In the genomic region with DNA sequence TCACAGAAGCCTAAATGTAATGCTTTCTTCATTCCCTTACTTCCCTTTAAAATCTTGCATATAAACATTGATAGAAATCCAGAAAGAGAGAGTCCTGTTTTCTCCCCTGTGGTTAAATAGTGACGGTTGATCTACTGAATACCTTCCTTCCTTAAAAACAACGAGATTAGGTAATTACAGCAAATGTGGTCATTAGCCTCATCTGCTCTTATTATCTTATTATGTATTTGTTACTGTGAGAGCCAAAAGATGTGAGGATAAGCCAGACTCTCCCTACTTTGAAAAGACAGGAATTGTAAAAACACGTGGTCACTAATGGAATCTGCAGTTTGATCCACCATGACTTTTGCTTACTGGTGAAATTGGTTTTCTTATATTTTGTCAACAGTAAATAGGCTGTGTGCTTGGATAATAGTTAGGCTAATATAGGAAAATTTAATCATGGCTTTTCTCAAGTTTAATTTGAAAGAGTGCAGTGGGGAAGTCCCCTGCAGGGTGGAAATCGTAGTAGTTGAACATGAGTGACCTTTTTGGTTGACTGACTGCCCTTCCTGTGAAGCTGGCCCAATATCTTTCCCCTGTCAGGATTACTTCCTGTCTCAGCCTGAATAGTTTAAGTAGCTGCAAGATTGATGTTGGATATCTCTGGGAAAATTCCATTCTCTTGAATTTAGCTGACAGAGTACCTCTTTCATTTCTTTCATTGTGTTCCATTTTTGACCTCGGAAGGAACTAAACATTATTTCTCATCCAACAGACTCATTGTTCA, we compare ENCODE assay signal across 1 cellular context.
TF ChIP-seq lines count a peak whose summit lies in the region.

No MANE protein-coding gene starts in this region.

TF ChIP-seq in GM12878, 131 proteins besides CTCF, POLR2A, EP300 and RAD21 (continued from another document):
- TF ChIP-seq, protein P1, sequence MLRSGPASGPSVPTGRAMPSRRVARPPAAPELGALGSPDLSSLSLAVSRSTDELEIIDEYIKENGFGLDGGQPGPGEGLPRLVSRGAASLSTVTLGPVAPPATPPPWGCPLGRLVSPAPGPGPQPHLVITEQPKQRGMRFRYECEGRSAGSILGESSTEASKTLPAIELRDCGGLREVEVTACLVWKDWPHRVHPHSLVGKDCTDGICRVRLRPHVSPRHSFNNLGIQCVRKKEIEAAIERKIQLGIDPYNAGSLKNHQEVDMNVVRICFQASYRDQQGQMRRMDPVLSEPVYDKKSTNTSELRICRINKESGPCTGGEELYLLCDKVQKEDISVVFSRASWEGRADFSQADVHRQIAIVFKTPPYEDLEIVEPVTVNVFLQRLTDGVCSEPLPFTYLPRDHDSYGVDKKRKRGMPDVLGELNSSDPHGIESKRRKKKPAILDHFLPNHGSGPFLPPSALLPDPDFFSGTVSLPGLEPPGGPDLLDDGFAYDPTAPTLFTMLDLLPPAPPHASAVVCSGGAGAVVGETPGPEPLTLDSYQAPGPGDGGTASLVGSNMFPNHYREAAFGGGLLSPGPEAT (IDR thresholded peaks at IDR 0.05; ENCODE audit: low read depth): peak; percentile 44; the same call in 1 of the 2 replicates
- TF ChIP-seq, protein P2, sequence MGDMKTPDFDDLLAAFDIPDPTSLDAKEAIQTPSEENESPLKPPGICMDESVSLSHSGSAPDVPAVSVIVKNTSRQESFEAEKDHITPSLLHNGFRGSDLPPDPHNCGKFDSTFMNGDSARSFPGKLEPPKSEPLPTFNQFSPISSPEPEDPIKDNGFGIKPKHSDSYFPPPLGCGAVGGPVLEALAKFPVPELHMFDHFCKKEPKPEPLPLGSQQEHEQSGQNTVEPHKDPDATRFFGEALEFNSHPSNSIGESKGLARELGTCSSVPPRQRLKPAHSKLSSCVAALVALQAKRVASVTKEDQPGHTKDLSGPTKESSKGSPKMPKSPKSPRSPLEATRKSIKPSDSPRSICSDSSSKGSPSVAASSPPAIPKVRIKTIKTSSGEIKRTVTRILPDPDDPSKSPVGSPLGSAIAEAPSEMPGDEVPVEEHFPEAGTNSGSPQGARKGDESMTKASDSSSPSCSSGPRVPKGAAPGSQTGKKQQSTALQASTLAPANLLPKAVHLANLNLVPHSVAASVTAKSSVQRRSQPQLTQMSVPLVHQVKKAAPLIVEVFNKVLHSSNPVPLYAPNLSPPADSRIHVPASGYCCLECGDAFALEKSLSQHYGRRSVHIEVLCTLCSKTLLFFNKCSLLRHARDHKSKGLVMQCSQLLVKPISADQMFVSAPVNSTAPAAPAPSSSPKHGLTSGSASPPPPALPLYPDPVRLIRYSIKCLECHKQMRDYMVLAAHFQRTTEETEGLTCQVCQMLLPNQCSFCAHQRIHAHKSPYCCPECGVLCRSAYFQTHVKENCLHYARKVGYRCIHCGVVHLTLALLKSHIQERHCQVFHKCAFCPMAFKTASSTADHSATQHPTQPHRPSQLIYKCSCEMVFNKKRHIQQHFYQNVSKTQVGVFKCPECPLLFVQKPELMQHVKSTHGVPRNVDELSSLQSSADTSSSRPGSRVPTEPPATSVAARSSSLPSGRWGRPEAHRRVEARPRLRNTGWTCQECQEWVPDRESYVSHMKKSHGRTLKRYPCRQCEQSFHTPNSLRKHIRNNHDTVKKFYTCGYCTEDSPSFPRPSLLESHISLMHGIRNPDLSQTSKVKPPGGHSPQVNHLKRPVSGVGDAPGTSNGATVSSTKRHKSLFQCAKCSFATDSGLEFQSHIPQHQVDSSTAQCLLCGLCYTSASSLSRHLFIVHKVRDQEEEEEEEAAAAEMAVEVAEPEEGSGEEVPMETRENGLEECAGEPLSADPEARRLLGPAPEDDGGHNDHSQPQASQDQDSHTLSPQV (IDR thresholded peaks at IDR 0.05): 0 out of 2 replicates have a peak, but pooled peaks have one; percentile 4
- TF ChIP-seq, protein P3, sequence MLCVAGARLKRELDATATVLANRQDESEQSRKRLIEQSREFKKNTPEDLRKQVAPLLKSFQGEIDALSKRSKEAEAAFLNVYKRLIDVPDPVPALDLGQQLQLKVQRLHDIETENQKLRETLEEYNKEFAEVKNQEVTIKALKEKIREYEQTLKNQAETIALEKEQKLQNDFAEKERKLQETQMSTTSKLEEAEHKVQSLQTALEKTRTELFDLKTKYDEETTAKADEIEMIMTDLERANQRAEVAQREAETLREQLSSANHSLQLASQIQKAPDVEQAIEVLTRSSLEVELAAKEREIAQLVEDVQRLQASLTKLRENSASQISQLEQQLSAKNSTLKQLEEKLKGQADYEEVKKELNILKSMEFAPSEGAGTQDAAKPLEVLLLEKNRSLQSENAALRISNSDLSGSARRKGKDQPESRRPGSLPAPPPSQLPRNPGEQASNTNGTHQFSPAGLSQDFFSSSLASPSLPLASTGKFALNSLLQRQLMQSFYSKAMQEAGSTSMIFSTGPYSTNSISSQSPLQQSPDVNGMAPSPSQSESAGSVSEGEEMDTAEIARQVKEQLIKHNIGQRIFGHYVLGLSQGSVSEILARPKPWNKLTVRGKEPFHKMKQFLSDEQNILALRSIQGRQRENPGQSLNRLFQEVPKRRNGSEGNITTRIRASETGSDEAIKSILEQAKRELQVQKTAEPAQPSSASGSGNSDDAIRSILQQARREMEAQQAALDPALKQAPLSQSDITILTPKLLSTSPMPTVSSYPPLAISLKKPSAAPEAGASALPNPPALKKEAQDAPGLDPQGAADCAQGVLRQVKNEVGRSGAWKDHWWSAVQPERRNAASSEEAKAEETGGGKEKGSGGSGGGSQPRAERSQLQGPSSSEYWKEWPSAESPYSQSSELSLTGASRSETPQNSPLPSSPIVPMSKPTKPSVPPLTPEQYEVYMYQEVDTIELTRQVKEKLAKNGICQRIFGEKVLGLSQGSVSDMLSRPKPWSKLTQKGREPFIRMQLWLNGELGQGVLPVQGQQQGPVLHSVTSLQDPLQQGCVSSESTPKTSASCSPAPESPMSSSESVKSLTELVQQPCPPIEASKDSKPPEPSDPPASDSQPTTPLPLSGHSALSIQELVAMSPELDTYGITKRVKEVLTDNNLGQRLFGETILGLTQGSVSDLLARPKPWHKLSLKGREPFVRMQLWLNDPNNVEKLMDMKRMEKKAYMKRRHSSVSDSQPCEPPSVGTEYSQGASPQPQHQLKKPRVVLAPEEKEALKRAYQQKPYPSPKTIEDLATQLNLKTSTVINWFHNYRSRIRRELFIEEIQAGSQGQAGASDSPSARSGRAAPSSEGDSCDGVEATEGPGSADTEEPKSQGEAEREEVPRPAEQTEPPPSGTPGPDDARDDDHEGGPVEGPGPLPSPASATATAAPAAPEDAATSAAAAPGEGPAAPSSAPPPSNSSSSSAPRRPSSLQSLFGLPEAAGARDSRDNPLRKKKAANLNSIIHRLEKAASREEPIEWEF (IDR thresholded peaks at IDR 0.05; ENCODE audit: insufficient replicate concordance, low read depth, low read length): no peak
- TF ChIP-seq EZH2 (IDR thresholded peaks at IDR 0.05; ENCODE audit: borderline replicate concordance, control insufficient read depth, low read depth, low read length) (no peak), HDAC2 (IDR thresholded peaks at IDR 0.05) (no peak), NFIC (IDR thresholded peaks at IDR 0.05; ENCODE audit: low read depth, low read length) (peak; percentile 64), KAT2A (conservative IDR thresholded peaks at IDR 0.05; ENCODE audit: control insufficient read depth, low read depth, low read length) (no peak), SP1 (IDR thresholded peaks at IDR 0.05; ENCODE audit: low read depth, low read length) (no peak), SMAD1 (IDR thresholded peaks at IDR 0.05; ENCODE audit: low read depth, partially characterized antibody) (no peak), RAD51 (IDR thresholded peaks at IDR 0.05) (peak; percentile 25; the same call in 1 of the 2 replicates), ZNF622 (IDR thresholded peaks at IDR 0.05) (no peak), SUPT20H (IDR thresholded peaks at IDR 0.05; ENCODE audit: borderline replicate concordance, control insufficient read depth, low read depth, low read length) (no peak), NR2F1 (conservative IDR thresholded peaks at IDR 0.05) (peak; percentile 88), MTA2 (IDR thresholded peaks at IDR 0.05; ENCODE audit: low read depth) (0 out of 2 replicates have a peak, but pooled peaks have one; percentile 51), BCL11A (IDR thresholded peaks at IDR 0.05; ENCODE audit: low read depth, low read length) (no peak), CHD1 (IDR thresholded peaks at IDR 0.05; ENCODE audit: low read depth, low read length) (no peak), PML (IDR thresholded peaks at IDR 0.05; ENCODE audit: low read length) (no peak), YBX1 (IDR thresholded peaks at IDR 0.05) (no peak), ZNF24 (IDR thresholded peaks at IDR 0.05) (peak; percentile 19; the same call in 1 of the 2 replicates), NR2C1 (IDR thresholded peaks at IDR 0.05) (peak; percentile 60), LARP7 (IDR thresholded peaks at IDR 0.05) (no peak), MTA3 (IDR thresholded peaks at IDR 0.05; ENCODE audit: borderline replicate concordance, low read length) (no peak), IRF4 (IDR thresholded peaks at IDR 0.05; ENCODE audit: low read depth, low read length) (no peak)
- TF ChIP-seq, protein P4, sequence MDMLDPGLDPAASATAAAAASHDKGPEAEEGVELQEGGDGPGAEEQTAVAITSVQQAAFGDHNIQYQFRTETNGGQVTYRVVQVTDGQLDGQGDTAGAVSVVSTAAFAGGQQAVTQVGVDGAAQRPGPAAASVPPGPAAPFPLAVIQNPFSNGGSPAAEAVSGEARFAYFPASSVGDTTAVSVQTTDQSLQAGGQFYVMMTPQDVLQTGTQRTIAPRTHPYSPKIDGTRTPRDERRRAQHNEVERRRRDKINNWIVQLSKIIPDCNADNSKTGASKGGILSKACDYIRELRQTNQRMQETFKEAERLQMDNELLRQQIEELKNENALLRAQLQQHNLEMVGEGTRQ (IDR thresholded peaks at IDR 0.05; ENCODE audit: borderline replicate concordance, low read depth, low read length): no peak
- TF ChIP-seq, protein P5, sequence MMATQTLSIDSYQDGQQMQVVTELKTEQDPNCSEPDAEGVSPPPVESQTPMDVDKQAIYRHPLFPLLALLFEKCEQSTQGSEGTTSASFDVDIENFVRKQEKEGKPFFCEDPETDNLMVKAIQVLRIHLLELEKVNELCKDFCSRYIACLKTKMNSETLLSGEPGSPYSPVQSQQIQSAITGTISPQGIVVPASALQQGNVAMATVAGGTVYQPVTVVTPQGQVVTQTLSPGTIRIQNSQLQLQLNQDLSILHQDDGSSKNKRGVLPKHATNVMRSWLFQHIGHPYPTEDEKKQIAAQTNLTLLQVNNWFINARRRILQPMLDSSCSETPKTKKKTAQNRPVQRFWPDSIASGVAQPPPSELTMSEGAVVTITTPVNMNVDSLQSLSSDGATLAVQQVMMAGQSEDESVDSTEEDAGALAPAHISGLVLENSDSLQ (IDR thresholded peaks at IDR 0.05): peak; percentile 54
- TF ChIP-seq, protein P6, sequence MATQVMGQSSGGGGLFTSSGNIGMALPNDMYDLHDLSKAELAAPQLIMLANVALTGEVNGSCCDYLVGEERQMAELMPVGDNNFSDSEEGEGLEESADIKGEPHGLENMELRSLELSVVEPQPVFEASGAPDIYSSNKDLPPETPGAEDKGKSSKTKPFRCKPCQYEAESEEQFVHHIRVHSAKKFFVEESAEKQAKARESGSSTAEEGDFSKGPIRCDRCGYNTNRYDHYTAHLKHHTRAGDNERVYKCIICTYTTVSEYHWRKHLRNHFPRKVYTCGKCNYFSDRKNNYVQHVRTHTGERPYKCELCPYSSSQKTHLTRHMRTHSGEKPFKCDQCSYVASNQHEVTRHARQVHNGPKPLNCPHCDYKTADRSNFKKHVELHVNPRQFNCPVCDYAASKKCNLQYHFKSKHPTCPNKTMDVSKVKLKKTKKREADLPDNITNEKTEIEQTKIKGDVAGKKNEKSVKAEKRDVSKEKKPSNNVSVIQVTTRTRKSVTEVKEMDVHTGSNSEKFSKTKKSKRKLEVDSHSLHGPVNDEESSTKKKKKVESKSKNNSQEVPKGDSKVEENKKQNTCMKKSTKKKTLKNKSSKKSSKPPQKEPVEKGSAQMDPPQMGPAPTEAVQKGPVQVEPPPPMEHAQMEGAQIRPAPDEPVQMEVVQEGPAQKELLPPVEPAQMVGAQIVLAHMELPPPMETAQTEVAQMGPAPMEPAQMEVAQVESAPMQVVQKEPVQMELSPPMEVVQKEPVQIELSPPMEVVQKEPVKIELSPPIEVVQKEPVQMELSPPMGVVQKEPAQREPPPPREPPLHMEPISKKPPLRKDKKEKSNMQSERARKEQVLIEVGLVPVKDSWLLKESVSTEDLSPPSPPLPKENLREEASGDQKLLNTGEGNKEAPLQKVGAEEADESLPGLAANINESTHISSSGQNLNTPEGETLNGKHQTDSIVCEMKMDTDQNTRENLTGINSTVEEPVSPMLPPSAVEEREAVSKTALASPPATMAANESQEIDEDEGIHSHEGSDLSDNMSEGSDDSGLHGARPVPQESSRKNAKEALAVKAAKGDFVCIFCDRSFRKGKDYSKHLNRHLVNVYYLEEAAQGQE (IDR thresholded peaks at IDR 0.05; ENCODE audit: low read depth, low read length): no peak
- TF ChIP-seq, protein P7, sequence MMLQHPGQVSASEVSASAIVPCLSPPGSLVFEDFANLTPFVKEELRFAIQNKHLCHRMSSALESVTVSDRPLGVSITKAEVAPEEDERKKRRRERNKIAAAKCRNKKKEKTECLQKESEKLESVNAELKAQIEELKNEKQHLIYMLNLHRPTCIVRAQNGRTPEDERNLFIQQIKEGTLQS (IDR thresholded peaks at IDR 0.05; ENCODE audit: borderline replicate concordance, extremely low read depth, low read depth, low read length): no peak
